16 cellular contexts compared by ENCODE assay signal in genomic region chr7:157358753-157359096, GRCh38. TPM values are rescaled to one million over a fixed set of nuclear protein-coding genes. Genes with fewer than 3 reads are reported as not detected.
DNase-seq lines count a peak whose midpoint lies in the region; ATAC-seq and TF ChIP-seq lines count a peak whose summit lies in the region.
"Had no signal": no experiment of that assay in that cellular context is flagged by ENCODE, and none has a peak within 500 bp of the region (broad histone marks: within the 10 kb centered on the region; RNA-seq: fewer than 3 reads in every experiment).

No MANE protein-coding gene starts in this region.

- peaks cover 42% of the 10 kb centered on the region for H3K4me1 Mint-ChIP-seq in activated naive CD4-positive, alpha-beta T cell treated with anti-CD3 and anti-CD28 coated beads for 36 hours (ENCODE audit: low read depth)
- H3K4me1 Mint-ChIP-seq in activated T-helper 17 cell treated with anti-CD3 and anti-CD28 coated beads, Interleukin-2, amount 50 U/mL, for 72 hours, result peaks cover 34% of the 10 kb centered on the region
- peaks cover 36% of the 10 kb centered on the region for H3K4me1 Mint-ChIP-seq in progenitor cell of endocrine pancreas (ENCODE audit: low read depth)

- H3K4me1 ChIP-seq in HCT116 (ENCODE audit: control insufficient read depth in 1 of 2, insufficient read depth in 2 of 2, low read length in 2 of 2), result peaks cover 0 to 12% of the 10 kb centered on the region in 2 experiments; a peak in 2 of 4 replicates

- peaks cover 100% of the 10 kb centered on the region for H3K79me2 ChIP-seq in HCT116 (ENCODE audit: insufficient read depth, low read length)

- H3K27ac ChIP-seq in HCT116 (ENCODE audit: low read depth, low read length), result no peak overlapping the region
- H3K27ac ChIP-seq: esophagus squamous epithelium, SJSA1, stomach had no signal

- TSS peak; percentile 36 for BruUV-seq in HCT116 (replicated peaks; lab: Mats Ljungman, UMichigan)

- H3K27me3 Mint-ChIP-seq in activated naive CD4-positive, alpha-beta T cell treated with anti-CD3 and anti-CD28 coated beads for 36 hours (ENCODE audit: low read depth), result no peaks in the 10 kb centered on the region
- no peaks in the 10 kb centered on the region for H3K27me3 Mint-ChIP-seq in activated T-helper 17 cell treated with anti-CD3 and anti-CD28 coated beads, Interleukin-2, amount 50 U/mL, for 72 hours
- no peaks in the 10 kb centered on the region for H3K27me3 Mint-ChIP-seq in progenitor cell of endocrine pancreas
- H3K27me3 Mint-ChIP-seq: central memory CD8-positive, alpha-beta T cell had no signal

- TF ChIP-seq POLR2A in HCT116 (IDR thresholded peaks at IDR 0.05; ENCODE audit: borderline replicate concordance, extremely low read depth, insufficient read depth, insufficient read length), result no peak

- POLR2A ChIA-PET in HCT116 (lab: Charles Lee), result interaction anchor here (0.6 kb wide), 1 partner anchor 19 kb away, joined by 3 read pairs; no protein-coding TSS in a partner anchor

- CTCF ChIA-PET in activated naive CD4-positive, alpha-beta T cell treated with anti-CD3 and anti-CD28 coated beads for 36 hours (lab: Charles Lee), result no interaction called here
- CTCF ChIA-PET in HCT116 (lab: Charles Lee), result interaction anchor here (1.2 kb wide), 1 partner anchor 19 kb away, joined by 3 read pairs; no protein-coding TSS in a partner anchor

- no peak for ATAC-seq in HCT116
- no peak for ATAC-seq in activated T-helper 17 cell treated with anti-CD3 and anti-CD28 coated beads, Interleukin-2, amount 50 U/mL, for 72 hours (replicated peaks)
- ATAC-seq: sciatic nerve had no signal

- TF ChIP-seq RAD21 in HCT116 (IDR thresholded peaks at IDR 0.05; ENCODE audit: low read depth), result no peak

- TF ChIP-seq CTCF in HCT116 (IDR thresholded peaks at IDR 0.05 in 2 of 3, conservative IDR thresholded peaks at IDR 0.05 in 1 of 3; ENCODE audit: borderline replicate concordance in 1 of 3, insufficient read depth in 1 of 3, low read depth in 2 of 3, low read length in 2 of 3) (no peak), progenitor cell of endocrine pancreas (IDR thresholded peaks at IDR 0.05; ENCODE audit: unreplicated experiment) (no peak)

- no peak overlapping the region for H2AFZ ChIP-seq in HCT116 (ENCODE audit: low read depth, low read length, poor library complexity, severe bottlenecking)

- H4K20me1 ChIP-seq in HCT116 (ENCODE audit: insufficient read depth), result peaks cover 31% of the 10 kb centered on the region; the same call in 1 of the 2 replicates

- no peaks in the 10 kb centered on the region for H3K9me3 Mint-ChIP-seq in activated naive CD4-positive, alpha-beta T cell treated with anti-CD3 and anti-CD28 coated beads for 36 hours
- H3K9me3 Mint-ChIP-seq in activated T-helper 17 cell treated with anti-CD3 and anti-CD28 coated beads, Interleukin-2, amount 50 U/mL, for 72 hours, result no peaks in the 10 kb centered on the region
- H3K9me3 Mint-ChIP-seq in progenitor cell of endocrine pancreas (ENCODE audit: low read depth), result no peaks in the 10 kb centered on the region
- H3K9me3 Mint-ChIP-seq: central memory CD8-positive, alpha-beta T cell had no signal

- H3K9me2 ChIP-seq in HCT116 (ENCODE audit: insufficient read depth), result no peaks in the 10 kb centered on the region

- no peak overlapping the region for H3K4me3 Mint-ChIP-seq in activated naive CD4-positive, alpha-beta T cell treated with anti-CD3 and anti-CD28 coated beads for 36 hours
- no peak overlapping the region for H3K4me3 Mint-ChIP-seq in activated T-helper 17 cell treated with anti-CD3 and anti-CD28 coated beads, Interleukin-2, amount 50 U/mL, for 72 hours
- no peak overlapping the region for H3K4me3 Mint-ChIP-seq in progenitor cell of endocrine pancreas (ENCODE audit: low read depth)

- no peaks in the 10 kb centered on the region for H3K9me3 ChIP-seq in HCT116 (ENCODE audit: control insufficient read depth in 1 of 2, insufficient read depth in 1 of 2, low read depth in 1 of 2, low read length in 2 of 2)
- H3K9me3 ChIP-seq: esophagus squamous epithelium, SJSA1, stomach had no signal

- H3K27ac Mint-ChIP-seq in activated naive CD4-positive, alpha-beta T cell treated with anti-CD3 and anti-CD28 coated beads for 36 hours, result peak overlapping the region; percentile 62
- H3K27ac Mint-ChIP-seq in activated T-helper 17 cell treated with anti-CD3 and anti-CD28 coated beads, Interleukin-2, amount 50 U/mL, for 72 hours, result peak overlapping the region; percentile 91
- peak overlapping the region; percentile 71 for H3K27ac Mint-ChIP-seq in progenitor cell of endocrine pancreas

- no peak overlapping the region for H3K4me2 ChIP-seq in HCT116 (ENCODE audit: low read length)

- DNase-seq in activated naive CD4-positive, alpha-beta T cell treated with anti-CD3 and anti-CD28 coated beads for 36 hours, result no peak
- no peak for DNase-seq in activated naive CD4-positive, alpha-beta T cell treated with anti-CD3 and anti-CD28 coated beads, Interleukin-2, amount 50 U/mL, for 16 hours
- DNase-seq in HCT116 (ENCODE audit: low read depth, low spot score) (no peak), progenitor cell of endocrine pancreas (ENCODE audit: low spot score, unreplicated experiment) (no peak), C1 segment of cervical spinal cord (lab: John Stamatoyannopoulos, UW) (no peak), NCI-H1105 (lab: John Stamatoyannopoulos, UW) (no peak), NOMO-1 treated with DMSO at 0.1 percent for 48 hours (lab: John Stamatoyannopoulos, UW; ENCODE audit: unreplicated experiment) (no peak)
- DNase-seq: activated CD4-positive, CD25-positive, alpha-beta regulatory T cell treated with anti-CD3 and anti-CD28 coated beads, Interleukin-2, amount 50 U/mL, for 72 hours; esophagus squamous epithelium; occipital lobe; stomach; T-helper 9 cell had no signal

- no peaks in the 10 kb centered on the region for H3K27me3 ChIP-seq in HCT116 (ENCODE audit: insufficient read depth, low read length)
- H3K27me3 ChIP-seq: esophagus squamous epithelium, SJSA1, stomach had no signal

- H3K9ac ChIP-seq in HCT116 (ENCODE audit: low read length), result no peak overlapping the region

- no peak overlapping the region for H3K4me3 ChIP-seq in HCT116 (replicated peaks in 1 of 2; ENCODE audit: low read depth in 1 of 2, low read length in 2 of 2)
- H3K4me3 ChIP-seq: esophagus squamous epithelium, SJSA1, stomach had no signal

- RAD21 ChIA-PET in HCT116 (lab: Charles Lee; ENCODE audit: low non-redundant PET in 1 of 2, low total read pairs in 2 of 2, uncharacterized antibody in 2 of 2, unreplicated experiment in 2 of 2), result no interaction called here

- intact Hi-C loops in activated naive CD4-positive, alpha-beta T cell treated with anti-CD3 and anti-CD28 coated beads for 36 hours (cut with micrococcal nuclease), result no loop called here
- intact Hi-C loops in HCT116 (cut with micrococcal nuclease), result no loop called here

- H3K36me3 ChIP-seq in HCT116 (ENCODE audit: control insufficient read depth in 1 of 2, insufficient read depth in 2 of 2, low read length in 2 of 2), result peaks cover 15 to 36% of the 10 kb centered on the region in 2 experiments; a peak in 3 of 4 replicates

- peaks cover 19% of the 10 kb centered on the region for H3K36me3 Mint-ChIP-seq in activated naive CD4-positive, alpha-beta T cell treated with anti-CD3 and anti-CD28 coated beads for 36 hours (ENCODE audit: low read depth)
- peaks cover 95% of the 10 kb centered on the region for H3K36me3 Mint-ChIP-seq in activated T-helper 17 cell treated with anti-CD3 and anti-CD28 coated beads, Interleukin-2, amount 50 U/mL, for 72 hours (ENCODE audit: low read depth)
- peaks cover 19% of the 10 kb centered on the region for H3K36me3 Mint-ChIP-seq in progenitor cell of endocrine pancreas (ENCODE audit: insufficient read depth)

TF ChIP-seq in HCT116, 20 proteins besides CTCF, POLR2A, EP300 and RAD21:
- no peak for TF ChIP-seq ZBTB33 (IDR thresholded peaks at IDR 0.05; ENCODE audit: extremely low read depth, insufficient replicate concordance, low read length)
- TF ChIP-seq ELF1 (IDR thresholded peaks at IDR 0.05; ENCODE audit: borderline replicate concordance, low read depth), result no peak
- no peak for TF ChIP-seq TCF7L2 (IDR thresholded peaks at IDR 0.05; ENCODE audit: borderline replicate concordance, extremely low read depth, insufficient read depth, insufficient read length)

RNA-seq across cellular contexts. Expression of gene DNAJB6, which starts 21.9 kb away (rescaled TPM):
- total RNA-seq in activated naive CD4-positive, alpha-beta T cell treated with anti-CD3 and anti-CD28 coated beads for 36 hours, result 10 to 100 TPM; 69.0 to 72.1 TPM
- total RNA-seq in HCT116 (2021; ENCODE audit: unreplicated experiment) (82.5 TPM), progenitor cell of endocrine pancreas (117 and 119 TPM in 2 replicates)
- polyA plus RNA-seq in HCT116 (2012), result 49.6 and 52.8 TPM in 2 replicates
- total RNA-seq in activated T-helper 17 cell treated with anti-CD3 and anti-CD28 coated beads, Interleukin-2, amount 50 U/mL, for 72 hours, result 100 to 1,000 TPM; 113 to 118 TPM
